3 cellular contexts compared by ENCODE assay signal in the genomic region with DNA sequence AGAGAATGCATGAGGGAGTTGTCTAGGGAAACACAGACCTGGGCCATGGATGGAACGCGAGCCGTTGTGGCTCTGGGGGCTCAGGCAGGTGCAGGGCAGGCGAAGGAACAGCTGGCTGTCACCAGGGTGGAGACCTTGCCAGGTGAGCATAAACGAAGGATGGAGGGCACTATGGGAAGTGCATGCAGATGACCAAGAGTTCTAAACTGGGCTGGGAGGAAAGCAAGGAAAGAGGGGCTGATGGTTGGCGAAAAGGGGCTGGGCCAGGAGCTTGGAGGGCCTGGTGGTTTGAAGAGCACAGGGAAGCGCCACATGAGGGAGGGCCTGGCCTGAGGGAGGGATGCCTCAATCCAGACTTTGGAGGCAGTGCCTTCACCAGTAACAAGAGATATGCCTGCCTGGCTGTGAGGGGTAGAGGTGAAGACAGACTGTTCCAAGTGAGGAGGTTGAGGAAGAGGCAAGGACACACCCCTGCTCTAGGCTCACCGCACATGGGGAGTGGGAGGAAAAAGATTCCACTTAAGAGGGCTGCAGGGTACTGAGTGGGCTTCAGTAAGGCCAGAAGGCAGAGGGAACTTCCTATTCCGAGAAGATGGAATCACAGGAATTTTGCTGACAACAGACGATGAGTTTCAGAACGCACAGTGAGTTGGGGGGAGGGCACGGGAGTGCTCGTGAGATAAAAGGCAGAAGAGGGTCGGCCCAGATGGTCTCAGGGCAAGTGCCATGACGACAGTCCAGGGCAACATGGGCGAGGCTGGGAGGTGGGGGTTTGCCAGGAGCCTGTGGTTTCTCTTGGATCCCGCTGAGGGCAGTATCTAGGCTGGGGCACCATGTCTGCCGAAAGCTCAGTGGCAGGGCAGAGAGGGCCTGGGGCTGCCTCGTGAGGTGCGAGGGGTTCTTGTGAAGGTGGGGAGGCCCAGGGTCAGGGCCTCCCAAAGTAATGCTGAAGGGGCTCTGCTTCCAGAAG.
TF ChIP-seq lines count a peak whose summit lies in the region.

No MANE protein-coding gene starts in this region.

TF ChIP-seq in SK-N-SH, 30 proteins besides CTCF, POLR2A, EP300 and RAD21:
- TF ChIP-seq RFX5 (IDR thresholded peaks at IDR 0.05; ENCODE audit: low read length) = no peak
- no peak for TF ChIP-seq MEF2A (IDR thresholded peaks at IDR 0.05; ENCODE audit: borderline replicate concordance, low read depth)
TF ChIP-seq in SK-N-SH: peak in this region for 0.

TF ChIP-seq in SK-N-SH treated with all-trans-retinoic acid at 6 μM for 48 hours, 23 proteins besides CTCF, POLR2A, EP300 and RAD21:
- TF ChIP-seq ZNF70 (CRISPR knock-in tag; IDR thresholded peaks at IDR 0.05) (no peak), TOX (CRISPR knock-in tag; IDR thresholded peaks at IDR 0.05; ENCODE audit: borderline replicate concordance) (no peak)
- TF ChIP-seq, protein P1, sequence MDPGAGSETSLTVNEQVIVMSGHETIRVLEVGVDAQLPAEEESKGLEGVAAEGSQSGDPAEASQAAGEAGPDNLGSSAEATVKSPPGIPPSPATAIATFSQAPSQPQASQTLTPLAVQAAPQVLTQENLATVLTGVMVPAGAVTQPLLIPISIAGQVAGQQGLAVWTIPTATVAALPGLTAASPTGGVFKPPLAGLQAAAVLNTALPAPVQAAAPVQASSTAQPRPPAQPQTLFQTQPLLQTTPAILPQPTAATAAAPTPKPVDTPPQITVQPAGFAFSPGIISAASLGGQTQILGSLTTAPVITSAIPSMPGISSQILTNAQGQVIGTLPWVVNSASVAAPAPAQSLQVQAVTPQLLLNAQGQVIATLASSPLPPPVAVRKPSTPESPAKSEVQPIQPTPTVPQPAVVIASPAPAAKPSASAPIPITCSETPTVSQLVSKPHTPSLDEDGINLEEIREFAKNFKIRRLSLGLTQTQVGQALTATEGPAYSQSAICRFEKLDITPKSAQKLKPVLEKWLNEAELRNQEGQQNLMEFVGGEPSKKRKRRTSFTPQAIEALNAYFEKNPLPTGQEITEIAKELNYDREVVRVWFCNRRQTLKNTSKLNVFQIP (CRISPR knock-in tag; IDR thresholded peaks at IDR 0.05; ENCODE audit: borderline replicate concordance, low read depth) = no peak

TF ChIP-seq in HepG2, 621 proteins besides CTCF, POLR2A, EP300 and RAD21:
- TF ChIP-seq AGO2 (optimal IDR thresholded peaks at IDR 0.05; ENCODE audit: low read depth, low read length) = peak; percentile 55
- no peak for TF ChIP-seq ZNF230 (CRISPR knock-in tag; IDR thresholded peaks at IDR 0.05)
